Comparison of ENCODE assay signal across 13 cellular contexts in the genomic region with DNA sequence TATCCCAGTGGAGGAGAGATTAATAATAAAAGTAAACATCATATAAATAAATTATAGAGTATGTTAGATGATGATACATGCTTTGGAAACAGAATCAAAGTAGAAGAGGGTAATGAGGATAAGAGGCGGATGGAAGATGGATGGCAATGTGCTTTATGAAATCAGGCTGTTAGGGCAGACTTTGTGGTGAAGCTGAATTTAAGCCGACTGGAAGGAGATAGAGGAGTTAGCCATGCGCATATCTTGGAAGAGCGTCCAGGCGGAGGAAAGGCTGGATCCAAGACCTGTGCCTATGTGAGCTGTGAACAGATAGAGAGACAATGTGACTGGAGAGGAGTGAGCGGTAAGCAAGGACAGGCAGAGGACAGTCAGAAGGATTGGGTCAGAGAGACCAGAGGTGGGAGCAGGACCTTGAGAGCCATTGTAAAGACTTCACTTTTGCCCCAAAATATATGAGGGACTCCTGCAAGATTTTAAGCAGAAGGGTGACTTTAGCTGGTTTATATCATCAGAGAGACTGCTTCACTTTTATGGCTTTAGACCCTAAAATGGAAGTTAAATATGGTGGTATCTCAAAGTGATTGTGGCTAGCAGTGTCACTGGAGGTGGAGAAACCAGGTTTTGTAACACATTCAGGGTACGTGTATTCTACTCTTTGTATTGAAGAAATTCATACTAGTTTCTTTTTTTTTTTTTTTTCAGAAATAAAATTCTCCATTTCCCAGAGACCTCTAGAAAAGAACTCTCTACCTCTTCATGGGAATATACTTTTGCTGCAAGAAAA.
"Had no signal": no experiment of that assay in that cellular context is flagged by ENCODE, and none has a peak within 500 bp of the region (broad histone marks: within the 10 kb centered on the region; RNA-seq: fewer than 3 reads in every experiment).

No MANE protein-coding gene starts in this region.

- ATAC-seq: activated naive CD4-positive, alpha-beta T cell treated with anti-CD3 and anti-CD28 coated beads, Interleukin-2, amount 50 U/mL, for 72 hours; stimulated activated naive CD8-positive, alpha-beta T cell treated with anti-CD3 and anti-CD28 coated beads, Interleukin-15, amount 100 ng/mL, for 72 hours had no signal

- H3K27ac ChIP-seq: vagina had no signal

- H3K4me3 ChIP-seq: breast epithelium, esophagus muscularis mucosa, vagina had no signal

- H3K9me3 ChIP-seq: breast epithelium, esophagus muscularis mucosa, vagina had no signal

- H3K4me1 ChIP-seq: breast epithelium, esophagus muscularis mucosa, vagina had no signal

- H3K36me3 ChIP-seq: breast epithelium, esophagus muscularis mucosa, vagina had no signal

- H3K27me3 ChIP-seq: breast epithelium, esophagus muscularis mucosa, vagina had no signal

- DNase-seq: activated CD4-positive, alpha-beta T cell treated with anti-CD3 and anti-CD28 coated beads, Interleukin-2, amount 50 U/mL, for 4 hours; activated CD4-positive, CD25-positive, alpha-beta regulatory T cell treated with anti-CD3 and anti-CD28 coated beads, Interleukin-2, amount 50 U/mL, for 72 hours; activated effector memory CD4-positive, alpha-beta T cell treated with Interleukin-2 at 50 U/mL for 16 hours; activated T-cell treated with anti-CD3 and anti-CD28 coated beads, Interleukin-2, amount 50 U/mL, for 1 hour; nucleus accumbens; stimulated activated CD4-positive, alpha-beta T cell treated with anti-CD3 and anti-CD28 coated beads, Interleukin-15, amount 100 ng/mL, for 24 hours; stimulated activated CD4-positive, alpha-beta T cell treated with anti-CD3 and anti-CD28 coated beads, Interleukin-4, amount 100 ng/mL, for 4 hours; stimulated activated naive CD8-positive, alpha-beta T cell treated with anti-CD3 and anti-CD28 coated beads, Interleukin-15, amount 100 ng/mL, for 72 hours; SW 1271 had no signal
